ENCODE assay signal across 21 cellular contexts in genomic region chr1:154758346-154758745, GRCh38.
DNase-seq lines count a peak whose midpoint lies in the region; ATAC-seq, FAIRE-seq and TF ChIP-seq lines count a peak whose summit lies in the region.
"Had no signal": no experiment of that assay in that cellular context is flagged by ENCODE, and none has a peak within 500 bp of the region (broad histone marks: within the 10 kb centered on the region; RNA-seq: fewer than 3 reads in every experiment).

No MANE protein-coding gene starts in this region.

- DNase-seq in activated CD8-positive, alpha-beta memory T cell treated with anti-CD3 and anti-CD28 coated beads, Interleukin-2, amount 50 U/mL, for 48 hours: peak; percentile 48
- DNase-seq in activated CD8-positive, alpha-beta memory T cell treated with anti-CD3 and anti-CD28 coated beads, Interleukin-2, amount 10 ng/mL, durations not matched to agents 7 days and 5 days: no peak
- DNase-seq in WERI-Rb-1 (peak; percentile 6), spleen (peak; percentile 18), GM12891 (ENCODE audit: insufficient read length, low spot score) (no peak)
- DNase-seq in activated naive CD8-positive, alpha-beta T cell treated with anti-CD3 and anti-CD28 coated beads for 36 hours: no peak
- DNase-seq: ACHN, body of pancreas, cerebellar nuclear complex, hypothalamus, Karpas-422, left lung, mesenchymal stem cell, MV-4-11, NCI-H1436 treated with DMSO at 0.1 percent for 48 hours, NCI-H446, NCI-H774, trophoblast cell had no signal

- peaks cover 3 to 26% (median 20%) of the 10 kb centered on the region in 6 donors for H3K4me1 ChIP-seq in spleen
- H3K4me1 ChIP-seq: prostate gland had no signal

- peaks cover 43% of the 10 kb centered on the region for H3K4me1 Mint-ChIP-seq in activated CD8-positive, alpha-beta memory T cell treated with anti-CD3 and anti-CD28 coated beads, Interleukin-2, amount 10 ng/mL, durations not matched to agents 7 days and 5 days
- H3K4me1 Mint-ChIP-seq in activated naive CD8-positive, alpha-beta T cell treated with anti-CD3 and anti-CD28 coated beads for 36 hours: peaks cover 52% of the 10 kb centered on the region

- peaks cover 1% of the 10 kb centered on the region for H3K36me3 Mint-ChIP-seq in activated CD8-positive, alpha-beta memory T cell treated with anti-CD3 and anti-CD28 coated beads, Interleukin-2, amount 10 ng/mL, durations not matched to agents 7 days and 5 days
- H3K36me3 Mint-ChIP-seq in activated naive CD8-positive, alpha-beta T cell treated with anti-CD3 and anti-CD28 coated beads for 36 hours: peaks cover 1% of the 10 kb centered on the region

- no peak for FAIRE-seq in GM12891 (lab: Jason Lieb, UNC)

- no peaks in the 10 kb centered on the region for H3K9me3 Mint-ChIP-seq in activated CD8-positive, alpha-beta memory T cell treated with anti-CD3 and anti-CD28 coated beads, Interleukin-2, amount 10 ng/mL, durations not matched to agents 7 days and 5 days (ENCODE audit: low read depth)
- H3K9me3 Mint-ChIP-seq in activated naive CD8-positive, alpha-beta T cell treated with anti-CD3 and anti-CD28 coated beads for 36 hours: peaks cover 8% of the 10 kb centered on the region

- intact Hi-C loops in spleen (cut with DNase I; ENCODE audit: low total_unique reads): loop anchor here (10.0 kb wide), 1 partner anchor 106 kb away; no protein-coding TSS in a partner anchor

- peaks cover 9% of the 10 kb centered on the region for H3K9me3 ChIP-seq in WERI-Rb-1 (ENCODE audit: severe bottlenecking)
- no peaks in the 10 kb centered on the region for H3K9me3 ChIP-seq in spleen
- H3K9me3 ChIP-seq: body of pancreas, left lung, prostate gland had no signal

- TF ChIP-seq POLR2A in spleen (IDR thresholded peaks at IDR 0.05) (no peak), GM12891 (IDR thresholded peaks at IDR 0.05; ENCODE audit: low read depth, low read length) (no peak)

- H3K36me3 ChIP-seq in WERI-Rb-1 (no peaks in the 10 kb centered on the region), spleen (no peaks in the 10 kb centered on the region)
- H3K36me3 ChIP-seq: left lung, prostate gland had no signal

- H3K27me3 ChIP-seq in WERI-Rb-1 (ENCODE audit: insufficient read depth, low read depth, severe bottlenecking) (peaks cover 90% of the 10 kb centered on the region), spleen (replicated peaks in 1 of 7) (peaks cover 0 to 47% (median 20%) of the 10 kb centered on the region in 7 donors)
- H3K27me3 ChIP-seq: body of pancreas had no signal

- CTCF ChIA-PET in activated CD8-positive, alpha-beta memory T cell treated with anti-CD3 and anti-CD28 coated beads, Interleukin-2, amount 10 ng/mL, durations not matched to agents 7 days and 5 days (lab: Charles Lee): interaction anchor here (0.9 to 3.2 kb wide), 3 partner anchors 9 to 198 kb away, joined by 4 to 29 read pairs (median 20); no protein-coding TSS in a partner anchor

- 87 to 93% (median 89%) methylated on average over 6 of the region's 6 CpGs for WGBS in spleen, 5 donors

- no peak overlapping the region for H3K27ac ChIP-seq in WERI-Rb-1
- no peak overlapping the region for H3K27ac ChIP-seq in spleen
- H3K27ac ChIP-seq: body of pancreas, prostate gland had no signal

- H3K4me3 Mint-ChIP-seq in activated CD8-positive, alpha-beta memory T cell treated with anti-CD3 and anti-CD28 coated beads, Interleukin-2, amount 10 ng/mL, durations not matched to agents 7 days and 5 days: no peak overlapping the region
- H3K4me3 Mint-ChIP-seq in activated naive CD8-positive, alpha-beta T cell treated with anti-CD3 and anti-CD28 coated beads for 36 hours: no peak overlapping the region

- TF ChIP-seq CTCF in WERI-Rb-1 (IDR thresholded peaks at IDR 0.05; ENCODE audit: low read depth, low read length) (no peak), spleen (IDR thresholded peaks at IDR 0.05 in 8 of 11, conservative IDR thresholded peaks at IDR 0.05 in 3 of 11) (no peak)

- no peak for ATAC-seq in activated CD8-positive, alpha-beta memory T cell treated with anti-CD3 and anti-CD28 coated beads, Interleukin-2, amount 10 ng/mL, durations not matched to agents 7 days and 5 days
- ATAC-seq in GM18520 (IDR thresholded peaks at IDR 0.05; ENCODE audit: unreplicated experiment) (no peak), GM18861 (IDR thresholded peaks at IDR 0.05; ENCODE audit: unreplicated experiment) (no peak)
- ATAC-seq: body of pancreas, left lung had no signal

- H3K27me3 Mint-ChIP-seq in activated CD8-positive, alpha-beta memory T cell treated with anti-CD3 and anti-CD28 coated beads, Interleukin-2, amount 10 ng/mL, durations not matched to agents 7 days and 5 days: peaks cover 40% of the 10 kb centered on the region
- H3K27me3 Mint-ChIP-seq in activated naive CD8-positive, alpha-beta T cell treated with anti-CD3 and anti-CD28 coated beads for 36 hours: no peaks in the 10 kb centered on the region

- H3K4me3 ChIP-seq in WERI-Rb-1 (ENCODE audit: low read depth, low read length) (no peak overlapping the region), spleen (no peak overlapping the region)
- H3K4me3 ChIP-seq: body of pancreas, left lung, prostate gland had no signal

- no peak overlapping the region for H3K27ac Mint-ChIP-seq in activated CD8-positive, alpha-beta memory T cell treated with anti-CD3 and anti-CD28 coated beads, Interleukin-2, amount 10 ng/mL, durations not matched to agents 7 days and 5 days
- peak overlapping the region; percentile 96 for H3K27ac Mint-ChIP-seq in activated naive CD8-positive, alpha-beta T cell treated with anti-CD3 and anti-CD28 coated beads for 36 hours

TF ChIP-seq in GM12891, 5 proteins besides CTCF, POLR2A, EP300 and RAD21:
- TF ChIP-seq POLR2AphosphoS5 (IDR thresholded peaks at IDR 0.05; ENCODE audit: low read depth, low read length): no peak
- no peak for TF ChIP-seq SPI1 (IDR thresholded peaks at IDR 0.05; ENCODE audit: low read depth, low read length)
- no peak for TF ChIP-seq TAF1 (IDR thresholded peaks at IDR 0.05; ENCODE audit: low read depth, low read length)
- no peak for TF ChIP-seq POU2F2 (IDR thresholded peaks at IDR 0.05; ENCODE audit: low read depth, low read length)
- TF ChIP-seq PAX5 (IDR thresholded peaks at IDR 0.05; ENCODE audit: insufficient read depth, low read length, severe bottlenecking): no peak

Comparison
In these comparisons a context has a peak if more than half of its experiments do, and no peak if none do; other contexts are left out.
1. DNase-seq: peak in activated CD8-positive, alpha-beta memory T cell treated with anti-CD3 and anti-CD28 coated beads, Interleukin-2, amount 50 U/mL, for 48 hours (single experiment), WERI-Rb-1 (single experiment) and spleen (single experiment); none in activated CD8-positive, alpha-beta memory T cell treated with anti-CD3 and anti-CD28 coated beads, Interleukin-2, amount 10 ng/mL, durations not matched to agents 7 days and 5 days (single experiment), activated naive CD8-positive, alpha-beta T cell treated with anti-CD3 and anti-CD28 coated beads for 36 hours (single experiment) and GM12891 (single experiment).